15 cellular contexts compared by ENCODE assay signal in the genomic region with DNA sequence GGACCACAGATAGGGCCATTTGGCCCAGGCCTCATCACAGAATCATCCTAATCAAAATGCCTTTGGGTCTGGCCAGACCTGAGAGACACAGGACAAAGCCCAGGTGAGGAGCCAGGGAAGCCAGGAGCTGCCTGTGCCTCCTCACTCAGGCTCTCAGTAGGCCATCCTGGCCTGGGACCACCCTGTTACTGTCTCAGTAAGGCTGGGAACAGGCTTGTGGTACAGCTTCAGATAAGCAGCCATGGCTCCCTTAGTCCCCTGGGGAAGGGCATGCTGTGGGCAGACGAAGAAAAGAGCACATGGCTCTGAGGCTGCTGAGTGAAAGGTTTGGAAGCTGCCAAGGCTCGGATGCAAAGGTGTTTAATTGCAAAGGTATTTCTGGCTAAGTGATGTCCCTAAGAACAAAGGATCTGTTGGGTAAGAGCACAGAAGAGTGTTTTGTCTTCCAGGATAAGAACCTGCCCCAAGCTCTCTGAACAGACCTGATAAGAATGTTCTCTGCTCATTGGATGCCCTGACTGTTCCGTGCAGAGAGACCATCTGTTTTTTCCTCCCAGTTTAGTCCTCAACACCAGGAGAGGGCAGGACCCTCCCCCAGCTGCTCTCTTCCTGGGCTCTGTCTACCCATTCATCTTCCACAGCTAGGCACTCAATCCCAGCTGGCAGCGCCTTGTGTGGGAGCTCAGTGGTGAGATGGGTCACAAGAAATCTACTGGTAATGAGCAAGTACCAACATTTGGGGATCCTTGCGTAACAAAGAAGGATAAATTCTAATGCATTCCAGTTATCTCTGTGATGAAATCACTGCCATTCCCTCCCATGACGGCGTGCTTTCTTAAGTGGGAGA. TPM values are rescaled to one million over a fixed set of nuclear protein-coding genes. Genes with fewer than 3 reads are reported as not detected.
DNase-seq lines count a peak whose midpoint lies in the region; ATAC-seq and TF ChIP-seq lines count a peak whose summit lies in the region.
"Had no signal": no experiment of that assay in that cellular context is flagged by ENCODE, and none has a peak within 500 bp of the region (broad histone marks: within the 10 kb centered on the region; RNA-seq: fewer than 3 reads in every experiment).

No MANE protein-coding gene starts in this region.

- no peak for DNase-seq in H9
- peak; percentile 94 for DNase-seq in amniotic epithelial cell (ENCODE audit: low read depth)
- DNase-seq in heart left ventricle, result peak in 2 of 5 donors; percentile 63
- no peak for DNase-seq in gastrocnemius medialis
- no peak for DNase-seq in sciatic nerve (ENCODE audit: low spot score)
- DNase-seq in NOMO-1 treated with DMSO at 0.1 percent for 48 hours (lab: John Stamatoyannopoulos, UW; ENCODE audit: unreplicated experiment), result no peak
- DNase-seq: activated gamma-delta T cell; effector CD4-positive, alpha-beta T cell; foreskin melanocyte; immature natural killer cell; mucosa of descending colon; pancreas; PC-3 had no signal

- H3K36me3 ChIP-seq in heart left ventricle, result peaks cover 0 to 74% (median 43%) of the 10 kb centered on the region in 9 donors
- no peaks in the 10 kb centered on the region for H3K36me3 ChIP-seq in gastrocnemius medialis
- H3K36me3 ChIP-seq: pancreas had no signal

- ATAC-seq in heart left ventricle (peak; percentile 10 to 87 (median 68)), gastrocnemius medialis (peak in 1 of 2 donors; percentile 4), sciatic nerve (no peak), GM21447 (IDR thresholded peaks at IDR 0.05; ENCODE audit: unreplicated experiment) (no peak)
- ATAC-seq: mucosa of descending colon, PC-3 had no signal

- peaks cover 0 to 3% (median 2%) of the 10 kb centered on the region in 3 experiments; a peak in 3 of 7 replicates for H3K36me3 Mint-ChIP-seq in H9 (ENCODE audit: insufficient read depth in 1 of 3, low read depth in 3 of 3)

- no peaks in the 10 kb centered on the region for H3K23me2 ChIP-seq in H9 (ENCODE audit: insufficient read length, low read depth, low read length, poor library complexity, severe bottlenecking)

- no peak overlapping the region for H3K4me3 ChIP-seq in heart left ventricle
- H3K4me3 ChIP-seq in gastrocnemius medialis, result no peak overlapping the region
- H3K4me3 ChIP-seq: mucosa of descending colon, pancreas had no signal

- no peak overlapping the region for H2BK5ac ChIP-seq in H9 (ENCODE audit: insufficient read length, low read length)

- TF ChIP-seq CTCF in H9 (conservative IDR thresholded peaks at IDR 0.05) (no peak), heart left ventricle (IDR thresholded peaks at IDR 0.05) (no peak), gastrocnemius medialis (IDR thresholded peaks at IDR 0.05 in 4 of 5, conservative IDR thresholded peaks at IDR 0.05 in 1 of 5) (no peak)

- H3K27me3 ChIP-seq in H9 (ENCODE audit: insufficient read depth, low read length), result no peaks in the 10 kb centered on the region
- no peaks in the 10 kb centered on the region for H3K27me3 ChIP-seq in heart left ventricle
- H3K27me3 ChIP-seq in gastrocnemius medialis, result no peaks in the 10 kb centered on the region
- H3K27me3 ChIP-seq: pancreas had no signal

- no peak overlapping the region for H3K4me3 Mint-ChIP-seq in H9
- H3K4me3 Mint-ChIP-seq: immature natural killer cell had no signal

- no peak overlapping the region for H4K8ac ChIP-seq in H9 (replicated peaks; ENCODE audit: insufficient read length, low read depth, low read length)

- no peaks in the 10 kb centered on the region; a peak in 1 of 5 replicates for H3K9me3 Mint-ChIP-seq in H9
- H3K9me3 Mint-ChIP-seq: immature natural killer cell had no signal

- no peak overlapping the region for H2BK15ac ChIP-seq in H9 (ENCODE audit: low read depth, low read length)

- H4K20me1 ChIP-seq in H9 (ENCODE audit: control insufficient read depth, insufficient read depth, insufficient read length), result no peaks in the 10 kb centered on the region

- no peak overlapping the region for H3K9ac ChIP-seq in H9 (ENCODE audit: extremely low read depth, insufficient read length, low read length)

- no peaks in the 10 kb centered on the region for H3K79me2 ChIP-seq in H9 (ENCODE audit: insufficient read depth, low read length)

- H2BK12ac ChIP-seq in H9 (ENCODE audit: insufficient read length, low read depth, low read length), result no peak overlapping the region

- no peak overlapping the region for H3K14ac ChIP-seq in H9 (ENCODE audit: insufficient read depth, low read length)

- no peaks in the 10 kb centered on the region for H3K79me1 ChIP-seq in H9 (ENCODE audit: insufficient read depth, low read depth, low read length, poor library complexity, severe bottlenecking)

- H3T11ph ChIP-seq in H9 (ENCODE audit: low read length), result no peak overlapping the region

- H2BK20ac ChIP-seq in H9 (ENCODE audit: low read depth, low read length, poor library complexity, severe bottlenecking), result no peak overlapping the region

- H3K4ac ChIP-seq in H9 (ENCODE audit: low read depth, low read length), result no peak overlapping the region

- no peak overlapping the region for H3K23ac ChIP-seq in H9 (ENCODE audit: insufficient read length, low read depth, low read length)

- H2AK5ac ChIP-seq in H9 (ENCODE audit: insufficient read length, low read length), result no peak overlapping the region

- no peak overlapping the region for H3K18ac ChIP-seq in H9 (ENCODE audit: insufficient read length, low read depth, low read length)

- H3K9me3 ChIP-seq in H9 (ENCODE audit: control insufficient read depth, low read depth, low read length) (no peaks in the 10 kb centered on the region), heart left ventricle (no peaks in the 10 kb centered on the region), gastrocnemius medialis (no peaks in the 10 kb centered on the region)
- H3K9me3 ChIP-seq: mucosa of descending colon, pancreas had no signal

- in situ Hi-C loops in gastrocnemius medialis (cut with MboI; ENCODE audit: low sequenced_read_pairs in 4 of 4), result no loop called here

- no peak overlapping the region for H3K27ac ChIP-seq in H9 (ENCODE audit: insufficient read length, low read depth, low read length)
- H3K27ac ChIP-seq in heart left ventricle, result peak overlapping the region in 9 of 12 donors; percentile 27 to 83 (median 67)
- H3K27ac ChIP-seq in gastrocnemius medialis, result peak overlapping the region in 3 of 4 donors; percentile 12 to 24 (median 15)
- H3K27ac ChIP-seq: pancreas, VCaP had no signal

- no peak overlapping the region for H4K5ac ChIP-seq in H9 (ENCODE audit: insufficient read length, low read depth, low read length)

- intact Hi-C loops in heart left ventricle (cut with DNase I) (no loop called here), gastrocnemius medialis (cut with DNase I; ENCODE audit: low total_unique reads) (loop anchor here (5.0 kb wide), 1 partner anchor 93 kb away; no protein-coding TSS in a partner anchor), sciatic nerve (cut with DNase I) (no loop called here)

- H4K91ac ChIP-seq in H9 (ENCODE audit: insufficient read length, low read depth, low read length), result no peak overlapping the region

- H3K4me1 Mint-ChIP-seq in H9, result peaks cover 14 to 20% of the 10 kb centered on the region in 2 experiments
- H3K4me1 Mint-ChIP-seq: immature natural killer cell had no signal

- H2AFZ ChIP-seq in H9 (ENCODE audit: low read length), result no peak overlapping the region

- H3K27me3 Mint-ChIP-seq in H9 (ENCODE audit: low read depth), result no peaks in the 10 kb centered on the region

- no peak overlapping the region for H2BK120ac ChIP-seq in H9 (ENCODE audit: low read depth, low read length, poor library complexity, severe bottlenecking)

- H3K27ac Mint-ChIP-seq in H9, result peak overlapping the region in 2 of 3 experiments; percentile 9 to 46; a peak in 1 of 7 replicates
- H3K27ac Mint-ChIP-seq: immature natural killer cell had no signal

- WGBS in H9 (ENCODE audit: extremely low coverage, insufficient read length, low lambda C conversion rate), result no CpG with 5 or more reads among the region's 7 CpGs
- 71 to 81% (median 79%) methylated on average over 7 of the region's 7 CpGs for WGBS in heart left ventricle, 4 donors

- H3K4me1 ChIP-seq in H9 (ENCODE audit: insufficient read depth, low read length), result no peaks in the 10 kb centered on the region
- peaks cover under 1 to 83% (median 42%) of the 10 kb centered on the region in 12 donors for H3K4me1 ChIP-seq in heart left ventricle
- peaks cover 17 to 42% of the 10 kb centered on the region in 2 donors for H3K4me1 ChIP-seq in gastrocnemius medialis
- H3K4me1 ChIP-seq: pancreas had no signal

- H3K56ac ChIP-seq in H9 (ENCODE audit: insufficient read length, low read depth, low read length), result no peak overlapping the region

- H3K4me2 ChIP-seq in H9 (ENCODE audit: insufficient read depth, insufficient read length, low read length), result no peak overlapping the region

- TF ChIP-seq POLR2A in heart left ventricle (IDR thresholded peaks at IDR 0.05), result no peak
- TF ChIP-seq POLR2A in gastrocnemius medialis (IDR thresholded peaks at IDR 0.05), result no peak

RNA-seq across cellular contexts. Expression of gene ANGPTL2, which starts 17.7 kb away (rescaled TPM):
- total RNA-seq in H9 (2021), result 4.8 and 5.1 TPM in 2 replicates
- total RNA-seq in heart left ventricle, result 10 to 100 TPM; 25.6 to 92.5 (median 47.4) TPM
- polyA plus RNA-seq in heart left ventricle, result 10 to 100 TPM; 17.0 to 19.4 TPM
- 10 to 100 TPM in 3 of 4 donors, 1 to 10 TPM in 1; 9.1 to 48.3 (median 12.1) TPM for total RNA-seq in gastrocnemius medialis
- total RNA-seq in sciatic nerve, result 46.4 TPM
- polyA plus RNA-seq: immature natural killer cell had no signal

Comparison
In these comparisons a context has a peak if more than half of its experiments do, and no peak if none do; other contexts are left out.
1. ATAC-seq: peak in heart left ventricle (4 of 4); none in sciatic nerve (single experiment) and GM21447 (single experiment).